ENCODE assay signal across 28 cellular contexts in genomic region chr7:15682751-15683150, GRCh38. TPM values are rescaled to one million over a fixed set of nuclear protein-coding genes. Genes with fewer than 3 reads are reported as not detected.
DNase-seq lines count a peak whose midpoint lies in the region; ATAC-seq and TF ChIP-seq lines count a peak whose summit lies in the region.
"Had no signal": no experiment of that assay in that cellular context is flagged by ENCODE, and none has a peak within 500 bp of the region (broad histone marks: within the 10 kb centered on the region; RNA-seq: fewer than 3 reads in every experiment).

No MANE protein-coding gene starts in this region.

- H2BK12ac ChIP-seq in mesenchymal stem cell (ENCODE audit: low read length in 2 of 2), result no peak overlapping the region

- BruUV-seq in mammary epithelial cell (replicated peaks; lab: Mats Ljungman, UMichigan), result no TSS peak

- dilution Hi-C loops in mammary epithelial cell (cut with HindIII; ENCODE audit: low sequenced_read_pairs), result no loop called here

- no peak for TF ChIP-seq POLR2A in breast epithelium (IDR thresholded peaks at IDR 0.05)
- no peak for TF ChIP-seq POLR2A in thyroid gland (IDR thresholded peaks at IDR 0.05)
- no peak for TF ChIP-seq POLR2A in stomach (IDR thresholded peaks at IDR 0.05)

- no peak for TF ChIP-seq CTCF in breast epithelium (IDR thresholded peaks at IDR 0.05)
- no peak for TF ChIP-seq CTCF in mammary epithelial cell (conservative IDR thresholded peaks at IDR 0.05 in 1 of 2, IDR thresholded peaks at IDR 0.05 in 1 of 2; ENCODE audit: extremely low read depth in 1 of 2, insufficient read depth in 1 of 2, low read depth in 1 of 2, low read length in 2 of 2)
- no peak for TF ChIP-seq CTCF in coronary artery (IDR thresholded peaks at IDR 0.05)
- TF ChIP-seq CTCF in thyroid gland (IDR thresholded peaks at IDR 0.05), result no peak
- no peak for TF ChIP-seq CTCF in colonic mucosa (IDR thresholded peaks at IDR 0.05)
- TF ChIP-seq CTCF in stomach (IDR thresholded peaks at IDR 0.05), result no peak

- no peaks in the 10 kb centered on the region for H4K20me1 ChIP-seq in mammary epithelial cell (ENCODE audit: insufficient read depth, low read length)

- no peak overlapping the region for H2BK120ac ChIP-seq in mesenchymal stem cell (ENCODE audit: low read depth, low read length)

- H3K27ac ChIP-seq in breast epithelium (peak overlapping the region in 1 of 2 donors; percentile 32), mammary epithelial cell (ENCODE audit: insufficient read depth, low read depth, low read length) (no peak overlapping the region), coronary artery (peak overlapping the region in 1 of 2 donors; percentile 0), mesenchymal stem cell (ENCODE audit: low read length, poor library complexity, severe bottlenecking) (no peak overlapping the region), thyroid gland (peak overlapping the region in 2 of 3 donors; percentile 63 to 90), colonic mucosa (no peak overlapping the region), stomach (no peak overlapping the region)
- H3K27ac ChIP-seq: A549, PC-9 had no signal

- H2AFZ ChIP-seq in mammary epithelial cell (ENCODE audit: low read depth, low read length) (no peak overlapping the region), mesenchymal stem cell (ENCODE audit: low read depth, low read length) (no peak overlapping the region)
- H2AFZ ChIP-seq: PC-9 had no signal

- ATAC-seq in HG02759 (IDR thresholded peaks at IDR 0.05; ENCODE audit: unreplicated experiment), result no peak
- ATAC-seq: A549; activated CD8-positive, alpha-beta memory T cell treated with anti-CD3 and anti-CD28 coated beads, Interleukin-2, amount 10 ng/mL, durations not matched to agents 7 days and 5 days; activated T-cell treated with anti-CD3 and anti-CD28 coated beads, Interleukin-2, amount 50 U/mL, for 4 hours; left colon had no signal

- H3K9ac ChIP-seq in mammary epithelial cell (ENCODE audit: insufficient read depth, low read length), result no peak overlapping the region
- peak overlapping the region; percentile 89 for H3K9ac ChIP-seq in mesenchymal stem cell (ENCODE audit: low read length)
- H3K9ac ChIP-seq in colonic mucosa (ENCODE audit: low read depth in 2 of 2, low read length in 2 of 2), result no peak overlapping the region

- no peak overlapping the region for H2BK15ac ChIP-seq in mesenchymal stem cell (ENCODE audit: low read depth, poor library complexity, severe bottlenecking)

- no peak overlapping the region for H2AK5ac ChIP-seq in mesenchymal stem cell (ENCODE audit: low read length, severe bottlenecking)

- H3K79me2 ChIP-seq in mammary epithelial cell (ENCODE audit: insufficient read depth, low read length), result no peaks in the 10 kb centered on the region

- no peaks in the 10 kb centered on the region for H3K79me1 ChIP-seq in mesenchymal stem cell (replicated peaks; ENCODE audit: low read length, poor library complexity, severe bottlenecking)

- no peaks in the 10 kb centered on the region for H3K9me3 ChIP-seq in breast epithelium
- H3K9me3 ChIP-seq in mammary epithelial cell (replicated peaks; ENCODE audit: insufficient read depth, low read length), result no peaks in the 10 kb centered on the region
- no peaks in the 10 kb centered on the region for H3K9me3 ChIP-seq in mesenchymal stem cell (ENCODE audit: control insufficient read depth, low read length)
- H3K9me3 ChIP-seq in thyroid gland, result no peaks in the 10 kb centered on the region
- no peaks in the 10 kb centered on the region for H3K9me3 ChIP-seq in colonic mucosa
- H3K9me3 ChIP-seq in stomach, result no peaks in the 10 kb centered on the region
- H3K9me3 ChIP-seq: A549 had no signal

- H3K4me2 ChIP-seq in mammary epithelial cell (ENCODE audit: insufficient read depth, low read depth, low read length), result no peak overlapping the region
- no peak overlapping the region for H3K4me2 ChIP-seq in mesenchymal stem cell (ENCODE audit: low read length, poor library complexity, severe bottlenecking)
- H3K4me2 ChIP-seq: A549, PC-9 had no signal

- WGBS in mammary epithelial cell (ENCODE audit: low coverage, missing lambda C conversion rate), result 70% methylated on average over 4 of the region's 4 CpGs
- WGBS in mesenchymal stem cell, result no CpG with 5 or more reads among the region's 4 CpGs
- 71 to 84% methylated on average over 4 of the region's 4 CpGs for WGBS in thyroid gland, 2 donors
- WGBS in stomach, 5 donors, result 69 to 80% (median 77%) methylated on average over 4 of the region's 4 CpGs

- no peak for DNase-seq in breast epithelium (ENCODE audit: low spot score in 2 of 2)
- no peak for DNase-seq in mammary epithelial cell
- DNase-seq in coronary artery (ENCODE audit: low spot score), result no peak
- DNase-seq in mesenchymal stem cell, result no peak
- no peak for DNase-seq in thyroid gland
- no peak for DNase-seq in colonic mucosa
- DNase-seq in stomach, result no peak
- DNase-seq: activated CD4-positive, alpha-beta T cell treated with anti-CD3 and anti-CD28 coated beads, Interleukin-2, amount 50 U/mL, for 4 hours; activated CD8-positive, alpha-beta memory T cell treated with anti-CD3 and anti-CD28 coated beads, Interleukin-2, amount 10 ng/mL, durations not matched to agents 7 days and 5 days; activated gamma-delta T cell treated with Interleukin-2 at 50 U/mL for 16 hours; activated naive CD8-positive, alpha-beta T cell treated with anti-CD3 and anti-CD28 coated beads, Interleukin-2, amount 10 ng/mL, durations not matched to agents 7 days and 5 days; activated T-cell treated with anti-CD3 and anti-CD28 coated beads, Interleukin-2, amount 50 U/mL, for 4 hours; AML-193; caudate nucleus; CD4-positive, alpha-beta T cell; EL; immature natural killer cell; left colon; NCI-H187; PC-9; SHP77; stimulated activated CD4-positive, alpha-beta T cell treated with anti-CD3 and anti-CD28 coated beads, Interleukin-15, amount 100 ng/mL, for 24 hours; stimulated activated CD4-positive, alpha-beta T cell treated with anti-CD3 and anti-CD28 coated beads, Interleukin-4, amount 100 ng/mL, for 4 hours; T-helper 2 cell had no signal

- H3K4ac ChIP-seq in mesenchymal stem cell (ENCODE audit: low read depth in 1 of 2, low read length in 2 of 2), result no peak overlapping the region

- CTCF ChIA-PET in mammary epithelial cell (lab: Charles Lee; ENCODE audit: low non-redundant PET), result no interaction called here

- H3K36me3 ChIP-seq in breast epithelium, result no peaks in the 10 kb centered on the region
- H3K36me3 ChIP-seq in mammary epithelial cell (ENCODE audit: insufficient read depth, low read length), result no peaks in the 10 kb centered on the region
- no peaks in the 10 kb centered on the region for H3K36me3 ChIP-seq in mesenchymal stem cell (ENCODE audit: control insufficient read depth in 1 of 2, insufficient read depth in 2 of 2, low read depth in 1 of 2, low read length in 2 of 2)
- H3K36me3 ChIP-seq in thyroid gland, result no peaks in the 10 kb centered on the region
- H3K36me3 ChIP-seq in colonic mucosa, result no peaks in the 10 kb centered on the region
- H3K36me3 ChIP-seq in stomach, result no peaks in the 10 kb centered on the region

- H2BK5ac ChIP-seq in mesenchymal stem cell (ENCODE audit: low read depth, low read length, poor library complexity, severe bottlenecking), result no peak overlapping the region

- in situ Hi-C loops in mammary epithelial cell (cut with MboI; ENCODE audit: low sequenced_read_pairs in 2 of 2), result no loop called here

- no peak overlapping the region for H3K23ac ChIP-seq in mesenchymal stem cell (ENCODE audit: low read length in 2 of 2)

- H3K27me3 ChIP-seq in breast epithelium (peaks cover 0 to 47% of the 10 kb centered on the region in 2 donors), mammary epithelial cell (ENCODE audit: insufficient read depth, low read length) (peaks cover 23% of the 10 kb centered on the region), mesenchymal stem cell (ENCODE audit: control insufficient read depth in 1 of 2, insufficient read depth in 1 of 2, low read length in 2 of 2) (peaks cover 21 to 25% of the 10 kb centered on the region in 2 experiments), thyroid gland (no peaks in the 10 kb centered on the region), colonic mucosa (peaks cover 39% of the 10 kb centered on the region), stomach (peaks cover 0 to 43% (median 31%) of the 10 kb centered on the region in 3 donors)

- H3K4me3 ChIP-seq in breast epithelium (peak overlapping the region; percentile 25 to 78 (median 46)), mammary epithelial cell (replicated peaks in 1 of 3; ENCODE audit: insufficient read depth in 1 of 3, low read depth in 2 of 3, low read length in 3 of 3) (no peak overlapping the region), coronary artery (peak overlapping the region; percentile 92), mesenchymal stem cell (ENCODE audit: insufficient read depth in 1 of 2, low read depth in 1 of 2, low read length in 2 of 2) (peak overlapping the region in 1 of 2 experiments; percentile 88), thyroid gland (replicated peaks in 1 of 3) (peak overlapping the region in 1 of 3 donors; percentile 13), colonic mucosa (no peak overlapping the region), stomach (no peak overlapping the region)
- H3K4me3 ChIP-seq: A549, PC-9 had no signal

- H4K8ac ChIP-seq in mesenchymal stem cell (ENCODE audit: low read length), result no peak overlapping the region

- TF ChIP-seq EP300 in stomach (IDR thresholded peaks at IDR 0.05), result no peak

- H4K91ac ChIP-seq in mesenchymal stem cell (ENCODE audit: low read length), result no peak overlapping the region

- intact Hi-C loops in breast epithelium (cut with DNase I; ENCODE audit: low total_unique reads), result loop anchor here (10.0 kb wide), 1 partner anchor 382 kb away; no protein-coding TSS in a partner anchor
- intact Hi-C loops in mammary epithelial cell (cut with micrococcal nuclease), result no loop called here
- intact Hi-C loops in thyroid gland (cut with DNase I), result no loop called here
- intact Hi-C loops in colonic mucosa (cut with DNase I), result no loop called here
- intact Hi-C loops in stomach (cut with DNase I; ENCODE audit: low total_unique reads), result no loop called here

- H3K14ac ChIP-seq in mesenchymal stem cell (ENCODE audit: low read length in 2 of 2), result no peak overlapping the region

- no peak overlapping the region for H3K18ac ChIP-seq in mesenchymal stem cell (ENCODE audit: low read depth in 1 of 2, low read length in 2 of 2)

- H3K4me1 ChIP-seq in breast epithelium (peaks cover 0 to 3% of the 10 kb centered on the region in 2 donors), mammary epithelial cell (ENCODE audit: insufficient read depth, low read length) (no peaks in the 10 kb centered on the region), mesenchymal stem cell (ENCODE audit: control insufficient read depth, insufficient read depth, low read depth, low read length) (peaks cover 21% of the 10 kb centered on the region), thyroid gland (no peaks in the 10 kb centered on the region), colonic mucosa (no peaks in the 10 kb centered on the region), stomach (peaks cover 5 to 27% (median 17%) of the 10 kb centered on the region in 4 donors)
- H3K4me1 ChIP-seq: A549 had no signal

RNA-seq across cellular contexts. Expression of gene MEOX2, which starts 3.7 kb away (rescaled TPM):
- 10 to 100 TPM in 2 of 3 donors, 1 to 10 TPM in 1; 6.4 to 19.7 (median 14.2) TPM for total RNA-seq in breast epithelium
- not detected for total RNA-seq in mammary epithelial cell
- polyA plus RNA-seq in mammary epithelial cell, result not detected
- not detected for polyA minus RNA-seq in mammary epithelial cell
- 0.06 TPM for polyA plus RNA-seq in mesenchymal stem cell (2013, experiment 1 of 2)
- polyA plus RNA-seq in mesenchymal stem cell (2013, experiment 2 of 2), result 0.03 TPM
- total RNA-seq in thyroid gland, result 10 to 100 TPM in 1 of 4 donors, 1 to 10 TPM in 3; 4.5 to 12.2 (median 7.8) TPM
- total RNA-seq in colonic mucosa, result under 1 TPM; 0.42 to 0.69 TPM
- 10 to 100 TPM in 1 of 5 donors, under 1 TPM in 1, not detected in 3; 0.29 to 13.8 TPM for total RNA-seq in stomach
- under 1 TPM in 2 of 3 donors, not detected in 1; 0.12 to 0.85 TPM for polyA plus RNA-seq in stomach
- total RNA-seq: activated CD8-positive, alpha-beta memory T cell treated with anti-CD3 and anti-CD28 coated beads, Interleukin-2, amount 10 ng/mL, durations not matched to agents 7 days and 5 days; activated naive CD8-positive, alpha-beta T cell treated with anti-CD3 and anti-CD28 coated beads, Interleukin-2, amount 10 ng/mL, durations not matched to agents 7 days and 5 days; activated T-cell treated with anti-CD3 and anti-CD28 coated beads, Interleukin-2, amount 50 U/mL, for 4 hours; astrocyte; CD4-positive, alpha-beta T cell; HT1080 had no signal
- polyA plus RNA-seq: A549, immature natural killer cell had no signal

Comparison
In these comparisons a context has a peak if more than half of its experiments do, and no peak if none do; other contexts are left out.
1. H3K4me3 ChIP-seq: peak in breast epithelium (3 of 3) and coronary artery (single experiment); none in mammary epithelial cell (0 of 3), colonic mucosa (single experiment) and stomach (0 of 4).
2. H3K27ac ChIP-seq: peak in thyroid gland (2 of 3); none in mammary epithelial cell (single experiment), mesenchymal stem cell (single experiment), colonic mucosa (single experiment) and stomach (0 of 5).